Comparison of ENCODE assay signal across 18 cellular contexts in genomic region chr19:43461303-43461702, GRCh38. TPM values are rescaled to one million over a fixed set of nuclear protein-coding genes. Genes with fewer than 3 reads are reported as not detected.
DNase-seq lines count a peak whose midpoint lies in the region; ATAC-seq and TF ChIP-seq lines count a peak whose summit lies in the region.
"Had no signal": no experiment of that assay in that cellular context is flagged by ENCODE, and none has a peak within 500 bp of the region (broad histone marks: within the 10 kb centered on the region; RNA-seq: fewer than 3 reads in every experiment).

No MANE protein-coding gene starts in this region.

- H3K9me3 ChIP-seq in CD4-positive, alpha-beta T cell (ENCODE audit: control insufficient read depth, low read length): no peaks in the 10 kb centered on the region
- H3K9me3 ChIP-seq in right cardiac atrium (ENCODE audit: control insufficient read depth, low read length) (no peaks in the 10 kb centered on the region), transverse colon (no peaks in the 10 kb centered on the region)

- WGBS in right cardiac atrium: 89% methylated on average over 12 of the region's 12 CpGs
- WGBS in transverse colon (ENCODE audit: low coverage in 1 of 2), 2 donors: 90% methylated on average over 12 of the region's 12 CpGs; no CpG with 5 or more reads in 1 of the 2 donors

- H3K4me1 ChIP-seq in right cardiac atrium (ENCODE audit: control insufficient read depth, insufficient read depth, low read length) (no peaks in the 10 kb centered on the region), transverse colon (peaks cover 3 to 26% (median 12%) of the 10 kb centered on the region in 4 donors)

- CTCF ChIA-PET in activated CD4-positive, alpha-beta T cell treated with anti-CD3 and anti-CD28 coated beads, Interleukin-2, amount 10 ng/mL, durations not matched to agents 7 days and 5 days (lab: Charles Lee): interaction anchor here (4.8 kb wide), 1 partner anchor 14 kb away, joined by 25 read pairs; no protein-coding TSS in a partner anchor
- CTCF ChIA-PET in CD4-positive, alpha-beta T cell (lab: Charles Lee): interaction anchor here (1.2 kb wide), 1 partner anchor 134 kb away, joined by 3 read pairs; no protein-coding TSS in a partner anchor

- no peaks in the 10 kb centered on the region for H3K9me3 Mint-ChIP-seq in activated CD4-positive, alpha-beta T cell treated with anti-CD3 and anti-CD28 coated beads, Interleukin-2, amount 10 ng/mL, durations not matched to agents 24 days and 14 days
- H3K9me3 Mint-ChIP-seq in activated CD4-positive, alpha-beta T cell treated with anti-CD3 and anti-CD28 coated beads, Interleukin-2, amount 10 ng/mL, durations not matched to agents 7 days and 5 days: no peaks in the 10 kb centered on the region
- no peaks in the 10 kb centered on the region for H3K9me3 Mint-ChIP-seq in CD4-positive, alpha-beta T cell
- H3K9me3 Mint-ChIP-seq in activated naive CD8-positive, alpha-beta T cell treated with anti-CD3 and anti-CD28 coated beads for 36 hours: no peaks in the 10 kb centered on the region
- H3K9me3 Mint-ChIP-seq in nephron: no peaks in the 10 kb centered on the region

- H3K4me3 ChIP-seq in right cardiac atrium (ENCODE audit: low read length) (no peak overlapping the region), transverse colon (no peak overlapping the region)
- H3K4me3 ChIP-seq: K562 had no signal

- intact Hi-C loops in activated CD4-positive, alpha-beta T cell treated with anti-CD3 and anti-CD28 coated beads, Interleukin-2, amount 10 ng/mL, durations not matched to agents 24 days and 14 days (cut with micrococcal nuclease): loop anchor here (10.0 kb wide), 1 partner anchor 293 kb away; the partner anchor contains the start of gene SMG9
- intact Hi-C loops in CD4-positive, alpha-beta T cell (cut with DNase I, micrococcal nuclease): loop anchor here in 1 of 2 experiments (5.0 to 10.0 kb wide), 2 partner anchors 136 to 293 kb away; partner anchors contain the start of genes IRGQ, SMG9 and ZNF576
- intact Hi-C loops in right cardiac atrium (cut with DNase I) (loop anchor here in 2 of 4 donors (5.0 kb wide), 1 partner anchor 41 kb away; the partner anchor contains the start of gene PHLDB3 (in 2 of the 2)), transverse colon (cut with DNase I; ENCODE audit: low total_unique reads) (no loop called here)

- H3K27ac Mint-ChIP-seq in activated CD4-positive, alpha-beta T cell treated with anti-CD3 and anti-CD28 coated beads, Interleukin-2, amount 10 ng/mL, durations not matched to agents 24 days and 14 days: peak overlapping the region; percentile 84
- H3K27ac Mint-ChIP-seq in activated CD4-positive, alpha-beta T cell treated with anti-CD3 and anti-CD28 coated beads, Interleukin-2, amount 10 ng/mL, durations not matched to agents 7 days and 5 days: no peak overlapping the region
- peak overlapping the region; percentile 97 for H3K27ac Mint-ChIP-seq in CD4-positive, alpha-beta T cell
- peak overlapping the region; percentile 91 for H3K27ac Mint-ChIP-seq in activated naive CD8-positive, alpha-beta T cell treated with anti-CD3 and anti-CD28 coated beads for 36 hours
- no peak overlapping the region for H3K27ac Mint-ChIP-seq in nephron

- no peaks in the 10 kb centered on the region for H3K27me3 Mint-ChIP-seq in activated CD4-positive, alpha-beta T cell treated with anti-CD3 and anti-CD28 coated beads, Interleukin-2, amount 10 ng/mL, durations not matched to agents 24 days and 14 days
- no peaks in the 10 kb centered on the region for H3K27me3 Mint-ChIP-seq in activated CD4-positive, alpha-beta T cell treated with anti-CD3 and anti-CD28 coated beads, Interleukin-2, amount 10 ng/mL, durations not matched to agents 7 days and 5 days
- no peaks in the 10 kb centered on the region for H3K27me3 Mint-ChIP-seq in CD4-positive, alpha-beta T cell
- H3K27me3 Mint-ChIP-seq in activated naive CD8-positive, alpha-beta T cell treated with anti-CD3 and anti-CD28 coated beads for 36 hours: no peaks in the 10 kb centered on the region
- H3K27me3 Mint-ChIP-seq in nephron (ENCODE audit: low read depth): peaks cover 15% of the 10 kb centered on the region

- H3K4me3 Mint-ChIP-seq in activated CD4-positive, alpha-beta T cell treated with anti-CD3 and anti-CD28 coated beads, Interleukin-2, amount 10 ng/mL, durations not matched to agents 24 days and 14 days: peak overlapping the region; percentile 92
- no peak overlapping the region for H3K4me3 Mint-ChIP-seq in activated CD4-positive, alpha-beta T cell treated with anti-CD3 and anti-CD28 coated beads, Interleukin-2, amount 10 ng/mL, durations not matched to agents 7 days and 5 days
- no peak overlapping the region for H3K4me3 Mint-ChIP-seq in CD4-positive, alpha-beta T cell
- H3K4me3 Mint-ChIP-seq in activated naive CD8-positive, alpha-beta T cell treated with anti-CD3 and anti-CD28 coated beads for 36 hours: peak overlapping the region; percentile 20
- peak overlapping the region; percentile 65 to 89 (median 70) for H3K4me3 Mint-ChIP-seq in nephron

- peaks cover 1% of the 10 kb centered on the region for H3K36me3 Mint-ChIP-seq in activated CD4-positive, alpha-beta T cell treated with anti-CD3 and anti-CD28 coated beads, Interleukin-2, amount 10 ng/mL, durations not matched to agents 24 days and 14 days (ENCODE audit: low read depth)
- no peaks in the 10 kb centered on the region for H3K36me3 Mint-ChIP-seq in activated CD4-positive, alpha-beta T cell treated with anti-CD3 and anti-CD28 coated beads, Interleukin-2, amount 10 ng/mL, durations not matched to agents 7 days and 5 days (ENCODE audit: low read depth)
- peaks cover 11% of the 10 kb centered on the region for H3K36me3 Mint-ChIP-seq in CD4-positive, alpha-beta T cell (ENCODE audit: low read depth)
- peaks cover 10% of the 10 kb centered on the region for H3K36me3 Mint-ChIP-seq in activated naive CD8-positive, alpha-beta T cell treated with anti-CD3 and anti-CD28 coated beads for 36 hours
- peaks cover 6% of the 10 kb centered on the region for H3K36me3 Mint-ChIP-seq in nephron (ENCODE audit: low read depth)

- H3K36me3 ChIP-seq in transverse colon: no peaks in the 10 kb centered on the region

- no peak for TF ChIP-seq POLR2A in transverse colon (IDR thresholded peaks at IDR 0.05)

- no peaks in the 10 kb centered on the region for H3K27me3 ChIP-seq in CD4-positive, alpha-beta T cell (ENCODE audit: control insufficient read depth, insufficient read depth, low read length)
- H3K27me3 ChIP-seq in right cardiac atrium (ENCODE audit: control insufficient read depth, insufficient read depth) (no peaks in the 10 kb centered on the region), transverse colon (no peaks in the 10 kb centered on the region)

- peaks cover 30% of the 10 kb centered on the region for H3K4me1 Mint-ChIP-seq in activated CD4-positive, alpha-beta T cell treated with anti-CD3 and anti-CD28 coated beads, Interleukin-2, amount 10 ng/mL, durations not matched to agents 24 days and 14 days
- H3K4me1 Mint-ChIP-seq in activated CD4-positive, alpha-beta T cell treated with anti-CD3 and anti-CD28 coated beads, Interleukin-2, amount 10 ng/mL, durations not matched to agents 7 days and 5 days: peaks cover 24% of the 10 kb centered on the region
- H3K4me1 Mint-ChIP-seq in CD4-positive, alpha-beta T cell (ENCODE audit: low read depth): peaks cover 51% of the 10 kb centered on the region
- H3K4me1 Mint-ChIP-seq in activated naive CD8-positive, alpha-beta T cell treated with anti-CD3 and anti-CD28 coated beads for 36 hours: peaks cover 24% of the 10 kb centered on the region
- no peaks in the 10 kb centered on the region for H3K4me1 Mint-ChIP-seq in nephron

- in situ Hi-C loops in transverse colon (cut with MboI; ENCODE audit: low pct_ligation_motif_present in 1 of 4, low pct_unique_long_range_greater_than_20kb in 1 of 4, low sequenced_read_pairs in 3 of 4): no loop called here

- TF ChIP-seq EP300 in transverse colon (IDR thresholded peaks at IDR 0.05; ENCODE audit: low read depth): no peak

- H3K27ac ChIP-seq in CD4-positive, alpha-beta T cell (ENCODE audit: low read depth, low read length): no peak overlapping the region
- H3K27ac ChIP-seq in right cardiac atrium (ENCODE audit: low read length): no peak overlapping the region
- H3K27ac ChIP-seq in transverse colon: no peak overlapping the region

- TF ChIP-seq CTCF in CD4-positive, alpha-beta T cell (IDR thresholded peaks at IDR 0.05): no peak
- TF ChIP-seq CTCF in nephron (IDR thresholded peaks at IDR 0.05; ENCODE audit: unreplicated experiment in 3 of 3) (no peak), transverse colon (IDR thresholded peaks at IDR 0.05) (no peak)

- POLR2A ChIA-PET in activated CD4-positive, alpha-beta T cell treated with anti-CD3 and anti-CD28 coated beads, Interleukin-2, amount 10 ng/mL, durations not matched to agents 7 days and 5 days (lab: Charles Lee): no interaction called here
- POLR2A ChIA-PET in CD4-positive, alpha-beta T cell (lab: Charles Lee): interaction anchor here (0.9 to 1.6 kb wide), 2 partner anchors 23 to 63 kb away, joined by 3 to 5 read pairs; no protein-coding TSS in a partner anchor

- no peak for DNase-seq in activated CD4-positive, alpha-beta T cell treated with anti-CD3 and anti-CD28 coated beads, Interleukin-2, amount 10 ng/mL, durations not matched to agents 24 days and 14 days
- DNase-seq in activated CD4-positive, alpha-beta T cell treated with anti-CD3 and anti-CD28 coated beads, Interleukin-2, amount 10 ng/mL, durations not matched to agents 7 days and 5 days: no peak
- DNase-seq in CD4-positive, alpha-beta T cell: no peak
- DNase-seq in activated naive CD8-positive, alpha-beta T cell treated with anti-CD3 and anti-CD28 coated beads for 36 hours: no peak
- DNase-seq in right cardiac atrium (no peak), transverse colon (no peak)
- DNase-seq: C1 segment of cervical spinal cord, MV-4-11, NCI-H1417 treated with DMSO at 0.1 percent for 48 hours, NCI-H1930, NCI-H2171, NCI-H446, NCI-H69 had no signal

- no peak for ATAC-seq in CD4-positive, alpha-beta T cell (ENCODE audit: poor library complexity)
- ATAC-seq in GM19324 (IDR thresholded peaks at IDR 0.05; ENCODE audit: low FRiP score, unreplicated experiment): no peak
- ATAC-seq in right cardiac atrium: no peak
- ATAC-seq: K562 had no signal

RNA-seq across cellular contexts. Expression of gene LYPD3, which starts 4.1 kb away (rescaled TPM):
- total RNA-seq in activated CD4-positive, alpha-beta T cell treated with anti-CD3 and anti-CD28 coated beads, Interleukin-2, amount 10 ng/mL, durations not matched to agents 24 days and 14 days: 3.6 and 4.1 TPM in 2 replicates
- total RNA-seq in activated CD4-positive, alpha-beta T cell treated with anti-CD3 and anti-CD28 coated beads, Interleukin-2, amount 10 ng/mL, durations not matched to agents 7 days and 5 days: under 1 TPM; 0.73 to 0.84 TPM
- total RNA-seq in CD4-positive, alpha-beta T cell: 10 to 100 TPM; 35.6 to 37.3 TPM
- 1 to 10 TPM; 5.2 to 5.3 TPM for total RNA-seq in activated naive CD8-positive, alpha-beta T cell treated with anti-CD3 and anti-CD28 coated beads for 36 hours
- 1 to 10 TPM in 1 of 4 donors, under 1 TPM in 3; 0.53 to 1.5 (median 0.75) TPM for total RNA-seq in right cardiac atrium
- polyA plus RNA-seq in right cardiac atrium: 0.97 TPM
- total RNA-seq in transverse colon: 1 to 10 TPM in 1 of 4 donors, not detected in 3; 2.2 TPM
- total RNA-seq: OCI-LY7 had no signal

RNA-seq across cellular contexts. Expression of gene PHLDB3, which starts 43.2 kb away (rescaled TPM):
- 26.3 and 26.7 TPM in 2 replicates for total RNA-seq in activated CD4-positive, alpha-beta T cell treated with anti-CD3 and anti-CD28 coated beads, Interleukin-2, amount 10 ng/mL, durations not matched to agents 24 days and 14 days
- total RNA-seq in activated CD4-positive, alpha-beta T cell treated with anti-CD3 and anti-CD28 coated beads, Interleukin-2, amount 10 ng/mL, durations not matched to agents 7 days and 5 days: 10 to 100 TPM; 11.9 to 18.6 TPM
- total RNA-seq in CD4-positive, alpha-beta T cell: 10 to 100 TPM; 75.1 to 77.4 TPM
- total RNA-seq in activated naive CD8-positive, alpha-beta T cell treated with anti-CD3 and anti-CD28 coated beads for 36 hours: 10 to 100 TPM; 12.7 to 13.1 TPM
- total RNA-seq in right cardiac atrium (10 to 100 TPM in 2 of 4 donors, 1 to 10 TPM in 2; 6.3 to 11.4 (median 8.7) TPM), transverse colon (10 to 100 TPM; 10.2 to 28.7 (median 16.5) TPM)
- polyA plus RNA-seq in right cardiac atrium: 6.9 TPM

RNA-seq across cellular contexts. Expression of gene TEX101, which starts 46.6 kb away (rescaled TPM):
- total RNA-seq in activated CD4-positive, alpha-beta T cell treated with anti-CD3 and anti-CD28 coated beads, Interleukin-2, amount 10 ng/mL, durations not matched to agents 24 days and 14 days: not detected in 2 replicates
- total RNA-seq in activated CD4-positive, alpha-beta T cell treated with anti-CD3 and anti-CD28 coated beads, Interleukin-2, amount 10 ng/mL, durations not matched to agents 7 days and 5 days: not detected
- total RNA-seq in CD4-positive, alpha-beta T cell: not detected
- total RNA-seq in activated naive CD8-positive, alpha-beta T cell treated with anti-CD3 and anti-CD28 coated beads for 36 hours: not detected
- not detected for total RNA-seq in right cardiac atrium
- polyA plus RNA-seq in right cardiac atrium: not detected
- not detected for total RNA-seq in transverse colon
- total RNA-seq: H4, K562, OCI-LY7 had no signal

Comparison
In these comparisons a context has a peak if more than half of its experiments do, and no peak if none do; other contexts are left out.
1. H3K27ac Mint-ChIP-seq: peak in activated CD4-positive, alpha-beta T cell treated with anti-CD3 and anti-CD28 coated beads, Interleukin-2, amount 10 ng/mL, durations not matched to agents 24 days and 14 days (single experiment), CD4-positive, alpha-beta T cell (single experiment) and activated naive CD8-positive, alpha-beta T cell treated with anti-CD3 and anti-CD28 coated beads for 36 hours (single experiment); none in activated CD4-positive, alpha-beta T cell treated with anti-CD3 and anti-CD28 coated beads, Interleukin-2, amount 10 ng/mL, durations not matched to agents 7 days and 5 days (single experiment) and nephron (0 of 3).
2. H3K4me3 Mint-ChIP-seq: peak in activated CD4-positive, alpha-beta T cell treated with anti-CD3 and anti-CD28 coated beads, Interleukin-2, amount 10 ng/mL, durations not matched to agents 24 days and 14 days (single experiment), activated naive CD8-positive, alpha-beta T cell treated with anti-CD3 and anti-CD28 coated beads for 36 hours (single experiment) and nephron (3 of 3); none in activated CD4-positive, alpha-beta T cell treated with anti-CD3 and anti-CD28 coated beads, Interleukin-2, amount 10 ng/mL, durations not matched to agents 7 days and 5 days (single experiment) and CD4-positive, alpha-beta T cell (single experiment).